ENCODE assay signal across 8 cellular contexts in the genomic region with DNA sequence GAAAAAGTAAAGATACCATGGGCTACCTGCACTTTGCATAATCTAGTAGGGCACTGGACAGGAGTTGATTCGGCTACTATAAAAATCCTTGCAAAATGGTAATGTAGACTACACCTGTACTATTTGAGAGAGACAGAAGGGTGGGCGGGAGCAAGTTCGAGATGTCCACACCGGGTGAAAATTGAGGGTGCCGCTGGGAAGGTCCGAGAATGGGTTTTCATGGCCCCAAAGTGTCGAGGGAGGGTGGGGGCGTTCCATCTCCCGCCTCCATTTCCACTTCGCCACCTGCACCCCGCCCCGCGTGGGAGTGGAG. TPM values are rescaled to one million over a fixed set of nuclear protein-coding genes. Genes with fewer than 3 reads are reported as not detected.
DNase-seq lines count a peak whose midpoint lies in the region; ATAC-seq and TF ChIP-seq lines count a peak whose summit lies in the region.

No MANE protein-coding gene starts in this region.

- no peaks in the 10 kb centered on the region for H3K9me3 Mint-ChIP-seq in CD8-positive, alpha-beta T cell
- H3K9me3 Mint-ChIP-seq in activated naive CD8-positive, alpha-beta T cell (ENCODE audit: low read depth): no peaks in the 10 kb centered on the region

- peaks cover 4% of the 10 kb centered on the region for H3K27me3 Mint-ChIP-seq in CD8-positive, alpha-beta T cell (ENCODE audit: low read depth)
- no peaks in the 10 kb centered on the region for H3K27me3 Mint-ChIP-seq in activated naive CD8-positive, alpha-beta T cell

- H3K27ac Mint-ChIP-seq in CD8-positive, alpha-beta T cell: peak overlapping the region; percentile 93
- H3K27ac Mint-ChIP-seq in activated naive CD8-positive, alpha-beta T cell: peak overlapping the region; percentile 94

- no peak for TF ChIP-seq CTCF in CD8-positive, alpha-beta T cell (IDR thresholded peaks at IDR 0.05)
- TF ChIP-seq CTCF in tibial artery (IDR thresholded peaks at IDR 0.05): no peak

- DNase-seq in CD8-positive, alpha-beta T cell: no peak
- no peak for DNase-seq in tibial artery
- no peak for DNase-seq in HEK293T (ENCODE audit: extremely low spot score)
- DNase-seq in DMS 273 treated with DMSO at 0.1 percent for 48 hours (lab: John Stamatoyannopoulos, UW): no peak

- H3K27ac ChIP-seq in CD8-positive, alpha-beta T cell (ENCODE audit: low read depth, low read length): peak overlapping the region; percentile 91
- H3K27ac ChIP-seq in layer of hippocampus (ENCODE audit: low read depth, low read length) (peak overlapping the region; percentile 92), tibial artery (peak overlapping the region; percentile 88 to 96)

- peaks cover 20% of the 10 kb centered on the region for H3K4me1 ChIP-seq in CD8-positive, alpha-beta T cell (ENCODE audit: insufficient read depth, low read length)
- H3K4me1 ChIP-seq in tibial artery: peaks cover 0 to 34% (median 11%) of the 10 kb centered on the region in 4 donors

- H3K4me1 Mint-ChIP-seq in CD8-positive, alpha-beta T cell (ENCODE audit: low read depth): peaks cover 39% of the 10 kb centered on the region
- H3K4me1 Mint-ChIP-seq in activated naive CD8-positive, alpha-beta T cell (ENCODE audit: low read depth): peaks cover 25% of the 10 kb centered on the region

- H3K9me3 ChIP-seq in CD8-positive, alpha-beta T cell (ENCODE audit: low read length): no peaks in the 10 kb centered on the region
- no peaks in the 10 kb centered on the region for H3K9me3 ChIP-seq in tibial artery

- ATAC-seq in CD8-positive, alpha-beta T cell: no peak
- peak; percentile 28 for ATAC-seq in HG02938 (IDR thresholded peaks at IDR 0.05; ENCODE audit: unreplicated experiment)
- no peak for ATAC-seq in HG02678 (IDR thresholded peaks at IDR 0.05; ENCODE audit: unreplicated experiment)

- H3K4me3 ChIP-seq in CD8-positive, alpha-beta T cell (ENCODE audit: low read depth, low read length): peak overlapping the region; percentile 95
- H3K4me3 ChIP-seq in tibial artery: peak overlapping the region; percentile 67 to 97

- peak overlapping the region; percentile 94 for H3K4me3 Mint-ChIP-seq in CD8-positive, alpha-beta T cell
- peak overlapping the region; percentile 98 for H3K4me3 Mint-ChIP-seq in activated naive CD8-positive, alpha-beta T cell

- CTCF ChIA-PET in CD8-positive, alpha-beta T cell (lab: Charles Lee): interaction anchor here (0.6 kb wide), 1 partner anchor 59 kb away, joined by 4 read pairs; no protein-coding TSS in a partner anchor
- CTCF ChIA-PET in HEK293T (lab: Yijun Ruan, JAX): no interaction called here

- H3K36me3 Mint-ChIP-seq in CD8-positive, alpha-beta T cell: peaks cover 23% of the 10 kb centered on the region
- no peaks in the 10 kb centered on the region for H3K36me3 Mint-ChIP-seq in activated naive CD8-positive, alpha-beta T cell

- H3K36me3 ChIP-seq in CD8-positive, alpha-beta T cell (ENCODE audit: insufficient read depth, low read length): no peaks in the 10 kb centered on the region
- peaks cover 0 to 10% (median 0%) of the 10 kb centered on the region in 3 donors for H3K36me3 ChIP-seq in tibial artery

- POLR2A ChIA-PET in CD8-positive, alpha-beta T cell (lab: Charles Lee): interaction anchor here (0.6 kb wide), 1 partner anchor 202 kb away, joined by 3 read pairs; no protein-coding TSS in a partner anchor
- POLR2A ChIA-PET in HEK293T (lab: Yijun Ruan, JAX): no interaction called here

- intact Hi-C loops in CD8-positive, alpha-beta T cell (cut with DNase I, micrococcal nuclease): loop anchor here (1.0 to 5.0 kb wide), 4 partner anchors 353 to 493 kb away; a partner anchor contains a TSS
- intact Hi-C loops in tibial artery (cut with DNase I; ENCODE audit: low total_unique reads): loop anchor here (10.0 kb wide), 1 partner anchor 94 kb away; a partner anchor contains a TSS

- no peaks in the 10 kb centered on the region for H3K27me3 ChIP-seq in CD8-positive, alpha-beta T cell (ENCODE audit: insufficient read depth, low read length)
- no peaks in the 10 kb centered on the region for H3K27me3 ChIP-seq in layer of hippocampus (ENCODE audit: control insufficient read depth, insufficient read depth, low read length)
- no peaks in the 10 kb centered on the region for H3K27me3 ChIP-seq in tibial artery

TF ChIP-seq in HEK293T, 16 proteins besides CTCF, POLR2A, EP300 and RAD21:
- TF ChIP-seq BHLHE40 (IDR thresholded peaks at IDR 0.05; ENCODE audit: borderline replicate concordance): no peak
- no peak for TF ChIP-seq TARDBP (IDR thresholded peaks at IDR 0.05)
- TF ChIP-seq ZNF384 (IDR thresholded peaks at IDR 0.05): no peak
TF ChIP-seq in HEK293T: peak in this region for 0.

RNA-seq across cellular contexts. Expression of a gene that starts 0.6 kb away (rescaled TPM):
- total RNA-seq in CD8-positive, alpha-beta T cell: 10 to 100 TPM; 51.2 to 53.5 TPM
